ENCODE assay signal across 8 cellular contexts in the genomic region with DNA sequence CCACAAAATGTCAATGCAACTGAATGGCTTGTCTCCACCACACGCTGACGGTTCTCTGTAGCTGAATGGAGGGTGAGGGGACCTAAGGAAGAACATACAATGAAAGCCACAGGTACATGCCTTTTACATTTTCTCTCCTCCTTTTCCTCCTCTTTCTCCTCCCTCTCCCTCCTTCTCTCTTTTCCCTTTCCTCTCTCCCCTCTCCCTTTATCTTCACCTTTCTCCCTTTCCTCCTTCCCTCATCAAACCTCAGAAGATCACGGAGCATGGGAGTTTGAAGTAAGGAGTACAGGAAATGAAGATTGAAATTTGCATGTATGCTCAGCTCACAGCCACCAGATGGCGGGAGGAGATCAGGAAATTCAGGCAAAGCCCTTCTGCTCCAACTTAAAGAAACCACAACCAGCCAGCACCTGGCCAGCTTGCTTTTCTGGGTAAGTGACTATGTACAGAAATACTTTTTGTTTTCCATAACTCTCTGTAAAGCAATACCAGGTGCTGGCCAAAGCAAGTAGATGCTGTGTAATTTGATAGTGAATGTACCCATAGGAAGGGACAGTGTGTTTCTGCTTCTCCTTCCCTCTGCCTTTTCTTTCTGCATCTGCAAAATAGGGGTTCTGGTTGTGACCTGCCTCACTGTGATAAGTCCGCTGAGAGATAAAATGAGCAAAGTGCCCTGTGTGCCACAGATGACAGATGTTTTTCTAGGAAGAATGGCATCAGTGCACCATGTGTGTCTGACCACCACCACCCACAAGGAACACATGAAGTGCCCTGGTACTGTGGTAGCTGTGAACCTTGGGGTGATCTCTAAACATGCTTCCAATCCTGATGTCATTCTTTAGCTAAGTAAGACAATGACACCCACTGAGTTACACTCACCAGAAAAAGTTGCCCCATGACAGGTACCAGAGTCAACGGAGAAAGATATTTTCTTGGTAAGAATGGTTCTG. TPM values are rescaled to one million over a fixed set of nuclear protein-coding genes. Genes with fewer than 3 reads are reported as not detected.
DNase-seq lines count a peak whose midpoint lies in the region; ATAC-seq and TF ChIP-seq lines count a peak whose summit lies in the region.

No MANE protein-coding gene starts in this region.

- H3K27ac Mint-ChIP-seq in activated naive CD8-positive, alpha-beta T cell treated with anti-CD3 and anti-CD28 coated beads, Interleukin-2, amount 10 ng/mL, durations not matched to agents 7 days and 5 days: no peak overlapping the region

- H3K9ac ChIP-seq in BLaER1: no peak overlapping the region

- peaks cover 19% of the 10 kb centered on the region for H3K4me1 Mint-ChIP-seq in activated naive CD8-positive, alpha-beta T cell treated with anti-CD3 and anti-CD28 coated beads, Interleukin-2, amount 10 ng/mL, durations not matched to agents 7 days and 5 days

- intact Hi-C loops in heart left ventricle (cut with DNase I): loop anchor here (1.0 to 10.0 kb wide), 16 partner anchors 240 to 843 kb away; partner anchors contain the start of gene CD164 (in 2 of the 10)
- intact Hi-C loops in psoas muscle (cut with DNase I): loop anchor here (1.0 to 10.0 kb wide), 7 partner anchors 292 to 843 kb away; partner anchors contain the start of gene CD164 (in 1 of the 2)

- TF ChIP-seq POLR2A in heart left ventricle (IDR thresholded peaks at IDR 0.05): no peak

- TF ChIP-seq CTCF in heart left ventricle (IDR thresholded peaks at IDR 0.05) (peak; percentile 68 to 92 (median 89)), psoas muscle (IDR thresholded peaks at IDR 0.05) (peak; percentile 88)

- H3K9me3 ChIP-seq in BLaER1 (no peaks in the 10 kb centered on the region), heart left ventricle (peaks cover 0 to 10% (median 2%) of the 10 kb centered on the region in 12 donors), psoas muscle (peaks cover 7% of the 10 kb centered on the region)

- H3K36me3 ChIP-seq in BLaER1 (no peaks in the 10 kb centered on the region), heart left ventricle (no peaks in the 10 kb centered on the region), psoas muscle (ENCODE audit: insufficient read depth in 1 of 2, low read depth in 1 of 2) (no peaks in the 10 kb centered on the region)

- H3K27me3 ChIP-seq in BLaER1 (no peaks in the 10 kb centered on the region), heart left ventricle (no peaks in the 10 kb centered on the region), psoas muscle (ENCODE audit: insufficient read depth in 3 of 3, low read length in 2 of 3) (no peaks in the 10 kb centered on the region)

- ATAC-seq in GM19351 (IDR thresholded peaks at IDR 0.05; ENCODE audit: unreplicated experiment) (peak; percentile 50), SK-N-SH treated with all-trans-retinoic acid at 6 μM for 48 hours (peak; percentile 97), heart left ventricle (peak; percentile 54 to 86 (median 80)), psoas muscle (peak; percentile 86 to 94 (median 90)), HG03460 (IDR thresholded peaks at IDR 0.05; ENCODE audit: unreplicated experiment) (no peak)
- ATAC-seq in activated naive CD8-positive, alpha-beta T cell treated with anti-CD3 and anti-CD28 coated beads, Interleukin-2, amount 10 ng/mL, durations not matched to agents 7 days and 5 days (ENCODE audit: low read depth): peak; percentile 56

- peaks cover 12% of the 10 kb centered on the region for H3K27me3 Mint-ChIP-seq in activated naive CD8-positive, alpha-beta T cell treated with anti-CD3 and anti-CD28 coated beads, Interleukin-2, amount 10 ng/mL, durations not matched to agents 7 days and 5 days

- DNase-seq in NAMALWA (ENCODE audit: low spot score) (peak; percentile 94), heart left ventricle (peak; percentile 61 to 76 (median 70)), psoas muscle (peak; percentile 62 to 83)
- DNase-seq in activated naive CD8-positive, alpha-beta T cell treated with anti-CD3 and anti-CD28 coated beads, Interleukin-2, amount 10 ng/mL, durations not matched to agents 7 days and 5 days: peak; percentile 55

- H4K20me1 ChIP-seq in BLaER1: no peaks in the 10 kb centered on the region

- H3K4me3 ChIP-seq in BLaER1: no peak overlapping the region
- no peak overlapping the region for H3K4me3 ChIP-seq in heart left ventricle
- peak overlapping the region; percentile 14 for H3K4me3 ChIP-seq in psoas muscle

- H3K4me3 Mint-ChIP-seq in activated naive CD8-positive, alpha-beta T cell treated with anti-CD3 and anti-CD28 coated beads, Interleukin-2, amount 10 ng/mL, durations not matched to agents 7 days and 5 days: peak overlapping the region; percentile 72

- H3K27ac ChIP-seq in BLaER1 (no peak overlapping the region), heart left ventricle (no peak overlapping the region), psoas muscle (peak overlapping the region; percentile 67)

- WGBS in heart left ventricle, 4 donors: 19 to 28% (median 25%) methylated on average over 6 of the region's 6 CpGs
- WGBS in psoas muscle, 3 donors: 24 to 30% (median 25%) methylated on average over 6 of the region's 6 CpGs

- H3K4me1 ChIP-seq in BLaER1 (peaks cover 17% of the 10 kb centered on the region), heart left ventricle (peaks cover 0 to 14% (median 0%) of the 10 kb centered on the region in 12 donors), psoas muscle (peaks cover 28% of the 10 kb centered on the region)

- H3K9me3 Mint-ChIP-seq in activated naive CD8-positive, alpha-beta T cell treated with anti-CD3 and anti-CD28 coated beads, Interleukin-2, amount 10 ng/mL, durations not matched to agents 7 days and 5 days: peaks cover 4% of the 10 kb centered on the region

- H3K36me3 Mint-ChIP-seq in activated naive CD8-positive, alpha-beta T cell treated with anti-CD3 and anti-CD28 coated beads, Interleukin-2, amount 10 ng/mL, durations not matched to agents 7 days and 5 days: peaks cover 2% of the 10 kb centered on the region

- peak overlapping the region; percentile 64 for H3K4me2 ChIP-seq in BLaER1

- POLR2A ChIA-PET in activated naive CD8-positive, alpha-beta T cell treated with anti-CD3 and anti-CD28 coated beads, Interleukin-2, amount 10 ng/mL, durations not matched to agents 7 days and 5 days (lab: Charles Lee): interaction anchor here (1.5 kb wide), 1 partner anchor 16 kb away, joined by 4 read pairs; no protein-coding TSS in a partner anchor

TF ChIP-seq in SK-N-SH treated with all-trans-retinoic acid at 6 μM for 48 hours, 23 proteins besides CTCF, POLR2A, EP300 and RAD21:
- no peak for TF ChIP-seq BACH2 (CRISPR knock-in tag; IDR thresholded peaks at IDR 0.05; ENCODE audit: borderline replicate concordance)
- TF ChIP-seq PPARA (CRISPR knock-in tag; IDR thresholded peaks at IDR 0.05; ENCODE audit: borderline replicate concordance): no peak
- no peak for TF ChIP-seq RARB (CRISPR knock-in tag; IDR thresholded peaks at IDR 0.05)
- TF ChIP-seq ZNF70 (CRISPR knock-in tag; IDR thresholded peaks at IDR 0.05): no peak
- TF ChIP-seq ZNF8 (CRISPR knock-in tag; IDR thresholded peaks at IDR 0.05): 0 out of 2 replicates have a peak, but pooled peaks have one; percentile 22
TF ChIP-seq in SK-N-SH treated with all-trans-retinoic acid at 6 μM for 48 hours: peak in this region for 1.

RNA-seq across cellular contexts. Expression of gene FOXO3, which starts 18.6 kb away (rescaled TPM):
- total RNA-seq in activated naive CD8-positive, alpha-beta T cell treated with anti-CD3 and anti-CD28 coated beads, Interleukin-2, amount 10 ng/mL, durations not matched to agents 7 days and 5 days: 10 to 100 TPM; 20.0 to 21.2 TPM
- total RNA-seq in heart left ventricle (10 to 100 TPM; 26.8 to 87.9 (median 38.7) TPM), psoas muscle (100 to 1,000 TPM in 3 of 4 donors, 10 to 100 TPM in 1; 28.3 to 160 (median 144) TPM)
- polyA plus RNA-seq in heart left ventricle (10 to 100 TPM; 11.6 to 39.1 TPM), psoas muscle (10 to 100 TPM; 20.6 to 76.5 (median 35.8) TPM)
